12 cellular contexts compared by ENCODE assay signal in the genomic region with DNA sequence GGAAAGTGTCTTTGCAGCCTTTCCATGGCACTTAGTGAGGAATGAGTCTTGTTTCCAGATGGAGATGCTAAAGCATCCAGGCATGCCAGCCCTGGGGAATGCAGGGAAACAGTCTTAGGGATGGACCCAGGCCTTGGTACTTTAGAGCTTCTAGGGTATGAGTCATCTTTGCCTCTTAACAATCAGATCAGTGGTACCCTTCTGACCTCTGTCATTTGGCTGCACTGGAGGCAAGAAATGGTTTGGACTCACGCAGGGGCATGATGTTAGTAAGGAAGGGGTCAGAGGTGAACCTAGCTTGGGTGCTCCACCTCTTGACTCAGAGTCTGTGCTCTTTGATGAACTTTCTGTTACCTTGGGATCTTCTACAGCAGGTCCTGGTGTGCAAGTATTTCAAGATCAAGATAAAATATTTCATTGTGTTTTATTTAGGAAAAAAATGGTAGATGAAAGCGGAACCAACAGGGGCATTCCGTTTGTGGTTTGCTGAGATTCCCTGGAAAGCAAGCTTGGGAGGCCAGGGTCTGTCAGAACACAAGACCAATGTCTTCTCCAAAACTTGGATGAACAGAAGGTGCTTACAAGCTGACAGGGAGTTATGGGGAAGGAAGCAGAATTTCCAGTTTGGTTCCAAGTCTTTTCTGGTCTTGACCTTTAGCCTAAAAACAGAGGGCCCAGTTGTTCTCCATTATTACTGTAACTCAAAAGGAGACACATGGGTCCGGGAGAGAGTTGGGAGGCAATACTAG.
DNase-seq lines count a peak whose midpoint lies in the region; ATAC-seq and TF ChIP-seq lines count a peak whose summit lies in the region.
"Had no signal": no experiment of that assay in that cellular context is flagged by ENCODE, and none has a peak within 500 bp of the region (broad histone marks: within the 10 kb centered on the region; RNA-seq: fewer than 3 reads in every experiment).

No MANE protein-coding gene starts in this region.

- H3K27me3 ChIP-seq in PC-3 (ENCODE audit: low read length), result no peaks in the 10 kb centered on the region
- H3K27me3 ChIP-seq in osteoblast (ENCODE audit: insufficient read depth, low read length), result no peaks in the 10 kb centered on the region

- DNase-seq in Calu3 (peak; percentile 34), PC-3 (peak; percentile 30), epithelial cell of prostate (ENCODE audit: low read depth, low spot score) (no peak), osteoblast (ENCODE audit: insufficient read length, low spot score, missing footprints) (peak; percentile 88), retina (no peak), DMS79 treated with DMSO at 0.1 percent for 48 hours (lab: John Stamatoyannopoulos, UW) (no peak), NCI-H345 (lab: John Stamatoyannopoulos, UW) (no peak)
- DNase-seq: aorta, natural killer cell, NCI-H1930 had no signal

- intact Hi-C loops in Calu3 (cut with micrococcal nuclease; ENCODE audit: unreplicated experiment) (loop anchor here (5.0 kb wide), 4 partner anchors 54 to 329 kb away; no protein-coding TSS in a partner anchor), PC-3 (cut with micrococcal nuclease) (loop anchor here (2.0 kb wide), 1 partner anchor 26 kb away; no protein-coding TSS in a partner anchor)

- POLR2A ChIA-PET in PC-3 (lab: Charles Lee; ENCODE audit: unreplicated experiment), result interaction anchor here (0.6 kb wide), 1 partner anchor 17 kb away, joined by 4 read pairs; no protein-coding TSS in a partner anchor

- no peak overlapping the region for H3K27ac ChIP-seq in PC-3 (ENCODE audit: low read length)
- H3K27ac ChIP-seq in epithelial cell of prostate, result peak overlapping the region; percentile 94
- peak overlapping the region; percentile 90 for H3K27ac ChIP-seq in osteoblast (ENCODE audit: low read depth, low read length)

- no TSS peak for BruUV-seq in Calu3 (replicated peaks; lab: Mats Ljungman, UMichigan)
- no TSS peak for BruUV-seq in PC-3 (replicated peaks; lab: Mats Ljungman, UMichigan)

- H3K79me2 ChIP-seq in PC-3 (ENCODE audit: low read length) (no peaks in the 10 kb centered on the region), osteoblast (ENCODE audit: insufficient read depth, low read length) (no peaks in the 10 kb centered on the region)

- no peak overlapping the region for H3K9ac ChIP-seq in PC-3 (ENCODE audit: low read length)

- ATAC-seq in PC-3, result no peak; the same call in 1 of the 2 replicates
- no peak for ATAC-seq in stimulated activated memory B cell treated with anti-CD40 and anti-IgM and Interleukin-4, amounts not matched to agents 10 μg/mL and 1 μg/mL and 100 μg/mL, for 72 hours
- ATAC-seq: natural killer cell had no signal

- H3K4me2 ChIP-seq in PC-3 (ENCODE audit: low read length), result 0 out of 2 replicates have a peak overlapping the region, but pooled peaks have one; percentile 4
- H3K4me2 ChIP-seq in osteoblast (ENCODE audit: insufficient read depth, low read length), result no peak overlapping the region

- peaks cover 10% of the 10 kb centered on the region for H3K36me3 Mint-ChIP-seq in Calu3 (ENCODE audit: insufficient read depth, unreplicated experiment)
- no peaks in the 10 kb centered on the region for H3K36me3 Mint-ChIP-seq in stimulated activated memory B cell treated with anti-CD40 and anti-IgM and Interleukin-4, amounts not matched to agents 10 μg/mL and 1 μg/mL and 100 μg/mL, for 72 hours
- H3K36me3 Mint-ChIP-seq: natural killer cell had no signal

- H3K4me1 Mint-ChIP-seq in Calu3 (ENCODE audit: low read depth, unreplicated experiment), result peaks cover 45% of the 10 kb centered on the region
- H3K4me1 Mint-ChIP-seq in stimulated activated memory B cell treated with anti-CD40 and anti-IgM and Interleukin-4, amounts not matched to agents 10 μg/mL and 1 μg/mL and 100 μg/mL, for 72 hours, result peaks cover 14% of the 10 kb centered on the region
- H3K4me1 Mint-ChIP-seq: natural killer cell had no signal

- H3K4me1 ChIP-seq in PC-3 (ENCODE audit: insufficient read depth, low read length), result peaks cover 29% of the 10 kb centered on the region
- peaks cover 40% of the 10 kb centered on the region for H3K4me1 ChIP-seq in osteoblast (ENCODE audit: insufficient read depth, low read length)

- TF ChIP-seq CTCF in Calu3 (IDR thresholded peaks at IDR 0.05; ENCODE audit: unreplicated experiment) (no peak), PC-3 (conservative IDR thresholded peaks at IDR 0.05; ENCODE audit: low read depth, low read length) (no peak), osteoblast (IDR thresholded peaks at IDR 0.05; ENCODE audit: extremely low read depth, low read depth, low read length) (no peak)

- H3F3A ChIP-seq in PC-3 (ENCODE audit: low read length, unreplicated experiment), result no peaks in the 10 kb centered on the region

- no peak overlapping the region for H3K4me3 Mint-ChIP-seq in Calu3 (ENCODE audit: low read depth, unreplicated experiment)
- no peak overlapping the region for H3K4me3 Mint-ChIP-seq in stimulated activated memory B cell treated with anti-CD40 and anti-IgM and Interleukin-4, amounts not matched to agents 10 μg/mL and 1 μg/mL and 100 μg/mL, for 72 hours
- H3K4me3 Mint-ChIP-seq: natural killer cell had no signal

- H4K20me1 ChIP-seq in PC-3 (ENCODE audit: low read length) (no peaks in the 10 kb centered on the region), osteoblast (ENCODE audit: insufficient read depth, low read length) (no peaks in the 10 kb centered on the region)

- no peaks in the 10 kb centered on the region for H3K9me3 Mint-ChIP-seq in Calu3 (ENCODE audit: low read depth, unreplicated experiment)
- no peaks in the 10 kb centered on the region for H3K9me3 Mint-ChIP-seq in stimulated activated memory B cell treated with anti-CD40 and anti-IgM and Interleukin-4, amounts not matched to agents 10 μg/mL and 1 μg/mL and 100 μg/mL, for 72 hours
- H3K9me3 Mint-ChIP-seq: natural killer cell had no signal

- CTCF ChIA-PET in Calu3 (lab: Charles Lee) (no interaction called here), PC-3 (lab: Charles Lee) (no interaction called here)

- no peaks in the 10 kb centered on the region for H3K36me3 ChIP-seq in PC-3 (ENCODE audit: low read depth, low read length)
- no peaks in the 10 kb centered on the region for H3K36me3 ChIP-seq in osteoblast (ENCODE audit: insufficient read depth, low read length)

- H3K27ac Mint-ChIP-seq in Calu3 (ENCODE audit: unreplicated experiment), result peak overlapping the region; percentile 98
- H3K27ac Mint-ChIP-seq in stimulated activated memory B cell treated with anti-CD40 and anti-IgM and Interleukin-4, amounts not matched to agents 10 μg/mL and 1 μg/mL and 100 μg/mL, for 72 hours, result no peak overlapping the region
- H3K27ac Mint-ChIP-seq: natural killer cell had no signal

- no peaks in the 10 kb centered on the region for H3K27me3 Mint-ChIP-seq in Calu3 (ENCODE audit: unreplicated experiment)
- no peaks in the 10 kb centered on the region for H3K27me3 Mint-ChIP-seq in stimulated activated memory B cell treated with anti-CD40 and anti-IgM and Interleukin-4, amounts not matched to agents 10 μg/mL and 1 μg/mL and 100 μg/mL, for 72 hours

- H2AFZ ChIP-seq in PC-3 (ENCODE audit: low read length) (no peak overlapping the region), osteoblast (ENCODE audit: low read length) (no peak overlapping the region)

- no peak overlapping the region for H3K4me3 ChIP-seq in PC-3 (ENCODE audit: low read length)
- H3K4me3 ChIP-seq in osteoblast (ENCODE audit: insufficient read depth, low read length), result no peak overlapping the region
- H3K4me3 ChIP-seq: SK-N-MC had no signal

- no peaks in the 10 kb centered on the region for H3K9me3 ChIP-seq in PC-3 (ENCODE audit: low read length)
- H3K9me3 ChIP-seq in osteoblast (ENCODE audit: low read depth, low read length), result no peaks in the 10 kb centered on the region

- no peaks in the 10 kb centered on the region for H3K9me2 ChIP-seq in PC-3 (replicated peaks; ENCODE audit: low read length)

Comparison
In these comparisons a context has a peak if more than half of its experiments do, and no peak if none do; other contexts are left out.
1. DNase-seq: peak in Calu3 (single experiment), PC-3 (single experiment) and osteoblast (single experiment); none in epithelial cell of prostate (single experiment), retina (single experiment), DMS79 treated with DMSO at 0.1 percent for 48 hours (single experiment) and NCI-H345 (single experiment).